In the genomic region with DNA sequence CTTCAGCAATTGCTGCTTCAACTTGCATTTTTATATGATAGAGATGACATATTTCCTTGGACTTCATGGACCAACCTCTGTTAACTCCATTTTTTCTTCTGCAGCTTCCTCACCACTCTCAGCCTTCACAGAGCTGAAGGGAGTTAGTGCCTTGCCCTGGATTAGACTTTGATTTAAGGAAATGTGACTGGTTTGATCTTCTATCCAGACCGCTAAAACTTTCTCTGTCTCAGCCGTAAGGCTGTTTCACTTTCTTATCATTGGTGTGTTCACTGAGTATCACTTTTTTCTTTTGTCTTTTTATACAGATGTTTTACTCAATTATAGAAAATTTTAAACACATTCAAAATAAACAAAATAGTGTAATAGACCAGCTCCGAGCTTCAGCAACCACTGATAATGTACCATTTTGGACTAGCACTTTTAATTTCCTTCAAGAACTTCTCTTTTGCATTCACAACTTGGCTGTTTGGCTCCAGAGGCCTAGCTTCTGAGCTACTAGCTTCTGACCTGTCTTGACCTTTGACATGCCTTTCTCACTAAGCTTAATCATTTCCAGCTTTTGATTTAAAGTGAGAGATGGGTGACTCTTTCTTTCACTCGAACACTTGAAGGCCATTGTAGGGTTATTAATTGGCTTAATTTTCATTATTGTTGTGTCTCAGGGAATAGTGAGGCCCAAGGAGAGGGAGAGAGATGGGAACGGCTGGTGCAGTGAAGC, we compare ENCODE assay signal across 10 cellular contexts. TPM values are rescaled to one million over a fixed set of nuclear protein-coding genes. Genes with fewer than 3 reads are reported as not detected.
DNase-seq lines count a peak whose midpoint lies in the region; ATAC-seq and TF ChIP-seq lines count a peak whose summit lies in the region.
"Had no signal": no experiment of that assay in that cellular context is flagged by ENCODE, and none has a peak within 500 bp of the region (broad histone marks: within the 10 kb centered on the region; RNA-seq: fewer than 3 reads in every experiment).

No MANE protein-coding gene starts in this region.

- intact Hi-C loops in heart right ventricle (cut with DNase I): loop anchor here in 1 of 10 donors (5.0 kb wide), 1 partner anchor 101 kb away; no protein-coding TSS in a partner anchor
- intact Hi-C loops in Right ventricle myocardium inferior (cut with DNase I): no loop called here
- intact Hi-C loops in testis (cut with DNase I; ENCODE audit: low total_unique reads): no loop called here

- H3K36me3 ChIP-seq in heart right ventricle (no peaks in the 10 kb centered on the region), thymus (ENCODE audit: control insufficient read depth, insufficient read depth) (no peaks in the 10 kb centered on the region), testis (ENCODE audit: low read depth, missing control alignments) (no peaks in the 10 kb centered on the region)

- DNase-seq in heart right ventricle (no peak), Right ventricle myocardium inferior (ENCODE audit: missing footprints) (no peak), NCI-H2227 (lab: John Stamatoyannopoulos, UW; ENCODE audit: unreplicated experiment) (no peak), NCI-H2196 treated with DMSO at 0.1 percent for 48 hours (lab: John Stamatoyannopoulos, UW; ENCODE audit: unreplicated experiment) (no peak), testis (no peak)
- peak; percentile 65 for DNase-seq in central memory CD4-positive, alpha-beta T cell
- DNase-seq: NCI-H2029 had no signal

- H3K27ac ChIP-seq in heart right ventricle (peak overlapping the region in 8 of 10 donors; percentile 8 to 73 (median 46)), thymus (ENCODE audit: low read depth) (peak overlapping the region; percentile 64), testis (no peak overlapping the region)
- H3K27ac ChIP-seq: C4-2B had no signal

- ATAC-seq in heart right ventricle: no peak
- no peak for ATAC-seq in Right ventricle myocardium inferior
- peak; percentile 28 for ATAC-seq in HG03135 (IDR thresholded peaks at IDR 0.05; ENCODE audit: unreplicated experiment)

- H3K9me3 ChIP-seq in heart right ventricle (no peaks in the 10 kb centered on the region), thymus (ENCODE audit: control insufficient read depth) (no peaks in the 10 kb centered on the region), testis (no peaks in the 10 kb centered on the region)

- H3K27me3 ChIP-seq in heart right ventricle (no peaks in the 10 kb centered on the region), thymus (ENCODE audit: control insufficient read depth, insufficient read depth) (no peaks in the 10 kb centered on the region), testis (no peaks in the 10 kb centered on the region)

- H3K4me3 ChIP-seq in heart right ventricle: peak overlapping the region in 1 of 10 donors; percentile 1
- no peak overlapping the region for H3K4me3 ChIP-seq in thymus (ENCODE audit: low read length)
- no peak overlapping the region for H3K4me3 ChIP-seq in testis

- TF ChIP-seq POLR2A in testis (IDR thresholded peaks at IDR 0.05): no peak

- H3K4me1 ChIP-seq in heart right ventricle (peaks cover 12 to 97% (median 81%) of the 10 kb centered on the region in 9 donors), thymus (ENCODE audit: control insufficient read depth, insufficient read depth, low read length) (peaks cover 23% of the 10 kb centered on the region), testis (peaks cover 30% of the 10 kb centered on the region)

- TF ChIP-seq CTCF in heart right ventricle (IDR thresholded peaks at IDR 0.05) (no peak), testis (IDR thresholded peaks at IDR 0.05) (no peak)

- 84 to 88% methylated on average over 5 of the region's 5 CpGs for WGBS in heart right ventricle, 2 donors
- WGBS in thymus: 67% methylated on average over 5 of the region's 5 CpGs
- WGBS in testis, 2 donors: 69 to 80% methylated on average over 5 of the region's 5 CpGs

RNA-seq across cellular contexts. Expression of gene NEK7, which starts 9.3 kb away (rescaled TPM):
- 100 to 1,000 TPM; 149 to 279 (median 219) TPM for total RNA-seq in heart right ventricle
- polyA plus RNA-seq in heart right ventricle: 10 to 100 TPM; 57.3 to 90.7 TPM
- total RNA-seq in Right ventricle myocardium inferior: 188 TPM
- polyA plus RNA-seq in thymus: 31.4 TPM
- total RNA-seq in testis: 10 to 100 TPM; 59.1 to 59.3 TPM
- 22.1 TPM for polyA plus RNA-seq in testis (ENCODE audit: insufficient read depth, low read depth, low replicate concordance)

Comparison
In these comparisons a context has a peak if more than half of its experiments do, and no peak if none do; other contexts are left out.
1. H3K27ac ChIP-seq: peak in heart right ventricle (8 of 10) and thymus (single experiment); none in testis (0 of 2).